In genomic region chr17:38454528-38454927, GRCh38 we compare ENCODE assay signal across 8 cellular contexts.
DNase-seq lines count a peak whose midpoint lies in the region; ATAC-seq lines count a peak whose summit lies in the region.

No MANE protein-coding gene starts in this region.

- DNase-seq in HK-2 (ENCODE audit: unreplicated experiment) (peak; percentile 81), astrocyte of the hippocampus (ENCODE audit: low read depth, low spot score) (peak; percentile 94), hypothalamus (lab: John Stamatoyannopoulos, UW) (peak in 49 of 51 donors; percentile 25 to 95 (median 84)), skeletal muscle cell (ENCODE audit: low read depth) (no peak), NCI-H82 (lab: John Stamatoyannopoulos, UW) (no peak)
- DNase-seq in stimulated activated naive CD4-positive, alpha-beta T cell treated with Interleukin-2 at 50 U/mL for 16 hours (lab: John Stamatoyannopoulos, UW), result no peak

- H3K4me3 ChIP-seq in skeletal muscle cell (ENCODE audit: low read depth, low read length), result peak overlapping the region; percentile 60

- ATAC-seq in GM21447 (IDR thresholded peaks at IDR 0.05; ENCODE audit: unreplicated experiment) (no peak), GM21619 (IDR thresholded peaks at IDR 0.05; ENCODE audit: unreplicated experiment) (no peak)

Comparison
In these comparisons a context has a peak if more than half of its experiments do, and no peak if none do; other contexts are left out.
1. DNase-seq: peak in HK-2 (single experiment), astrocyte of the hippocampus (single experiment) and hypothalamus (49 of 51); none in skeletal muscle cell (single experiment), NCI-H82 (single experiment) and stimulated activated naive CD4-positive, alpha-beta T cell treated with Interleukin-2 at 50 U/mL for 16 hours (single experiment).